Comparison of ENCODE assay signal across 8 cellular contexts in genomic region chr10:130110236-130111114, GRCh38.
DNase-seq lines count a peak whose midpoint lies in the region; ATAC-seq and TF ChIP-seq lines count a peak whose summit lies in the region.

Gene C10orf143 (minus strand): TSS chr10:130110830. CDS start chr10:130110772, 58 bp downstream.

- H3K36me3 ChIP-seq in effector memory CD4-positive, alpha-beta T cell (ENCODE audit: control insufficient read depth, insufficient read depth, low read length), result no peaks in the 10 kb centered on the region

- H3K9me3 ChIP-seq in effector memory CD4-positive, alpha-beta T cell (ENCODE audit: control insufficient read depth, low read length), result no peaks in the 10 kb centered on the region

- H3K27ac Mint-ChIP-seq in memory B cell, result peak within 1 kb of the TSS; percentile 93

- peak within 1 kb of the TSS; percentile 90 for H3K27ac ChIP-seq in effector memory CD4-positive, alpha-beta T cell (ENCODE audit: insufficient read depth, low read length, poor library complexity, severe bottlenecking)

- no peaks in the 10 kb centered on the region for H3K27me3 Mint-ChIP-seq in memory B cell

- DNase-seq in CMK (ENCODE audit: low read depth), result peak; percentile 82
- peak; percentile 95 for DNase-seq in GM20000 (ENCODE audit: low spot score)
- DNase-seq in HS-5 (ENCODE audit: low read depth), result peak; percentile 90
- DNase-seq in NK-92 (lab: John Stamatoyannopoulos, UW; ENCODE audit: unreplicated experiment), result peak; percentile 69
- DNase-seq in activated CD8-positive, alpha-beta memory T cell treated with anti-CD3 and anti-CD28 coated beads for 4 hours (ENCODE audit: low read depth in 2 of 2), result peak; percentile 95 to 97
- DNase-seq in effector memory CD4-positive, alpha-beta T cell, result peak; percentile 95 to 97 (median 96)
- peak; percentile 100 for DNase-seq in memory B cell (ENCODE audit: low spot score in 2 of 2)
- peak; percentile 96 for DNase-seq in stimulated activated CD8-positive, alpha-beta memory T cell treated with anti-CD3 and anti-CD28 coated beads, Interleukin-12 subunit alpha, Interleukin-12 subunit beta, amount 100 ng/mL, for 1 hour (ENCODE audit: low read depth)

- peak; percentile 76 for ATAC-seq in memory B cell (ENCODE audit: low read depth)

- H3K36me3 Mint-ChIP-seq in memory B cell, result peaks cover 6% of the 10 kb centered on the region

- H3K9me3 Mint-ChIP-seq in memory B cell, result no peaks in the 10 kb centered on the region

- H3K4me3 ChIP-seq in effector memory CD4-positive, alpha-beta T cell (ENCODE audit: insufficient read depth, low read depth, low read length, poor library complexity, severe bottlenecking), result peak within 1 kb of the TSS; percentile 80

- H3K4me1 Mint-ChIP-seq in memory B cell, result peaks cover 26% of the 10 kb centered on the region

- peak within 1 kb of the TSS; percentile 90 for H3K4me3 Mint-ChIP-seq in memory B cell

- no peaks in the 10 kb centered on the region for H3K27me3 ChIP-seq in effector memory CD4-positive, alpha-beta T cell (replicated peaks; ENCODE audit: control insufficient read depth, insufficient read depth, low read length, poor library complexity, severe bottlenecking)

- TF ChIP-seq CTCF in GM20000 (IDR thresholded peaks at IDR 0.05; ENCODE audit: extremely low read depth, missing control alignments), result no peak

- peaks cover 22% of the 10 kb centered on the region for H3K4me1 ChIP-seq in effector memory CD4-positive, alpha-beta T cell (ENCODE audit: control insufficient read depth, insufficient read depth, low read length, poor library complexity, severe bottlenecking)

Comparison
In these comparisons a context has a peak if more than half of its experiments do, and no peak if none do; other contexts are left out.
1. Peak in every context shown above with its lines: DNase-seq, ATAC-seq, H3K4me3 ChIP-seq and H3K27ac ChIP-seq.